ENCODE assay signal across 18 cellular contexts in genomic region chr9:127945338-127945737, GRCh38.
"Had no signal": no experiment of that assay in that cellular context is flagged by ENCODE, and none has a peak within 500 bp of the region (broad histone marks: within the 10 kb centered on the region; RNA-seq: fewer than 3 reads in every experiment).

No MANE protein-coding gene starts in this region.

- H3K36me3 Mint-ChIP-seq: naive B cell had no signal

- DNase-seq: activated CD4-positive, alpha-beta memory T cell treated with anti-CD3 and anti-CD28 coated beads for 36 hours; activated CD8-positive, alpha-beta memory T cell treated with anti-CD3 and anti-CD28 coated beads, Interleukin-2, amount 50 U/mL, for 4 hours; activated naive CD4-positive, alpha-beta T cell treated with anti-CD3 and anti-CD28 coated beads, Interleukin-2, amount 50 U/mL, for 16 hours; aorta; colonic mucosa; effector memory CD4-positive, alpha-beta T cell; lower lobe of right lung; midbrain; naive B cell; SHP77 treated with DMSO at 0.1 percent for 48 hours; stimulated activated naive CD4-positive, alpha-beta T cell; upper lobe of right lung had no signal

- H3K27me3 Mint-ChIP-seq: activated CD4-positive, alpha-beta memory T cell treated with anti-CD3 and anti-CD28 coated beads for 36 hours; naive B cell had no signal

- H3K4me3 Mint-ChIP-seq: activated CD4-positive, alpha-beta memory T cell treated with anti-CD3 and anti-CD28 coated beads for 36 hours; naive B cell; T-helper 2 cell treated with Interferon-gamma antibody and Interleukin-4, amounts not matched to agents 5 μg/mL and 100 μg/mL, for 36 hours had no signal

- ATAC-seq: gastroesophageal sphincter, lower lobe of right lung, upper lobe of right lung had no signal

- H3K9me3 ChIP-seq: colonic mucosa, gastroesophageal sphincter, lower lobe of right lung, neutrophil, suprapubic skin, upper lobe of right lung had no signal

- H3K36me3 ChIP-seq: neutrophil had no signal

- H3K9me3 Mint-ChIP-seq: activated CD4-positive, alpha-beta memory T cell treated with anti-CD3 and anti-CD28 coated beads for 36 hours; naive B cell; T-helper 2 cell treated with Interferon-gamma antibody and Interleukin-4, amounts not matched to agents 5 μg/mL and 100 μg/mL, for 36 hours had no signal

- H3K4me3 ChIP-seq: colonic mucosa, gastroesophageal sphincter, lower lobe of right lung, smooth muscle cell, suprapubic skin, upper lobe of right lung had no signal

- H3K27me3 ChIP-seq: colonic mucosa, gastroesophageal sphincter, neutrophil, suprapubic skin, upper lobe of right lung had no signal

- H3K27ac ChIP-seq: colonic mucosa, epithelial cell of prostate, lower lobe of right lung, neutrophil, suprapubic skin, upper lobe of right lung had no signal

- H3K4me1 ChIP-seq: upper lobe of right lung had no signal
